In genomic region chr3:170811515-170811914, GRCh38 we compare ENCODE assay signal across 9 cellular contexts. TPM values are rescaled to one million over a fixed set of nuclear protein-coding genes. Genes with fewer than 3 reads are reported as not detected.
DNase-seq lines count a peak whose midpoint lies in the region; ATAC-seq and TF ChIP-seq lines count a peak whose summit lies in the region.
"Had no signal": no experiment of that assay in that cellular context is flagged by ENCODE, and none has a peak within 500 bp of the region (broad histone marks: within the 10 kb centered on the region; RNA-seq: fewer than 3 reads in every experiment).

No MANE protein-coding gene starts in this region.

- CTCF ChIA-PET in Panc1 (lab: Charles Lee) = interaction anchor here (0.6 to 5.7 kb wide), 4 partner anchors 26 to 401 kb away, joined by 3 to 52 read pairs (median 6); no protein-coding TSS in a partner anchor

- H2AFZ ChIP-seq in mesenchymal stem cell (ENCODE audit: low read depth, low read length) = no peak overlapping the region
- H2AFZ ChIP-seq: parathyroid adenoma had no signal

- peak overlapping the region; percentile 15 for H2BK120ac ChIP-seq in mesenchymal stem cell (ENCODE audit: low read depth, low read length)

- no peak overlapping the region for H2BK5ac ChIP-seq in mesenchymal stem cell (ENCODE audit: low read depth, low read length, poor library complexity, severe bottlenecking)

- BruUV-seq in Panc1 (replicated peaks; lab: Mats Ljungman, UMichigan) = no TSS peak

- H3K4me2 ChIP-seq in mesenchymal stem cell (ENCODE audit: low read length, poor library complexity, severe bottlenecking) = no peak overlapping the region

- no peak overlapping the region for H4K8ac ChIP-seq in mesenchymal stem cell (ENCODE audit: low read length)

- H3K9ac ChIP-seq in mesenchymal stem cell (ENCODE audit: low read length) = peak overlapping the region; percentile 76
- H3K9ac ChIP-seq: parathyroid adenoma had no signal

- H2BK15ac ChIP-seq in mesenchymal stem cell (ENCODE audit: low read depth, poor library complexity, severe bottlenecking) = peak overlapping the region; percentile 36

- H3K27ac ChIP-seq in Panc1 (ENCODE audit: low read length) (peak overlapping the region; percentile 32; the same call in 1 of the 2 replicates), mesenchymal stem cell (ENCODE audit: low read length, poor library complexity, severe bottlenecking) (no peak overlapping the region)
- H3K27ac ChIP-seq: parathyroid adenoma had no signal

- H3K23ac ChIP-seq in mesenchymal stem cell (ENCODE audit: low read length in 2 of 2) = no peak overlapping the region

- H3K4ac ChIP-seq in mesenchymal stem cell (ENCODE audit: low read depth in 1 of 2, low read length in 2 of 2) = no peak overlapping the region

- H2BK12ac ChIP-seq in mesenchymal stem cell (ENCODE audit: low read length in 2 of 2) = no peak overlapping the region

- H3K79me1 ChIP-seq in mesenchymal stem cell (replicated peaks; ENCODE audit: low read length, poor library complexity, severe bottlenecking) = no peaks in the 10 kb centered on the region

- H3K14ac ChIP-seq in mesenchymal stem cell (ENCODE audit: low read length in 2 of 2) = no peak overlapping the region

- H3K4me1 ChIP-seq in Panc1 (ENCODE audit: control insufficient read depth, insufficient read depth, low read length) = peaks cover 7% of the 10 kb centered on the region; the same call in 1 of the 2 replicates
- H3K4me1 ChIP-seq in mesenchymal stem cell (ENCODE audit: control insufficient read depth, insufficient read depth, low read depth, low read length) = peaks cover 9% of the 10 kb centered on the region
- H3K4me1 ChIP-seq in BE2C = peaks cover 7% of the 10 kb centered on the region
- H3K4me1 ChIP-seq: parathyroid adenoma had no signal

- POLR2A ChIA-PET in Panc1 (lab: Charles Lee) = no interaction called here

- H3K36me3 ChIP-seq in Panc1 (ENCODE audit: control insufficient read depth, insufficient read depth, low read length) (no peaks in the 10 kb centered on the region), mesenchymal stem cell (ENCODE audit: control insufficient read depth in 1 of 2, insufficient read depth in 2 of 2, low read depth in 1 of 2, low read length in 2 of 2) (no peaks in the 10 kb centered on the region), BE2C (no peaks in the 10 kb centered on the region)

- H3K27me3 ChIP-seq in Panc1 (ENCODE audit: control insufficient read depth, insufficient read depth, low read length) (no peaks in the 10 kb centered on the region), mesenchymal stem cell (ENCODE audit: control insufficient read depth in 1 of 2, insufficient read depth in 1 of 2, low read length in 2 of 2) (no peaks in the 10 kb centered on the region), BE2C (no peaks in the 10 kb centered on the region)

- no peaks in the 10 kb centered on the region for H3K9me3 ChIP-seq in Panc1 (ENCODE audit: control insufficient read depth, insufficient read depth, low read depth, low read length)
- H3K9me3 ChIP-seq in mesenchymal stem cell (ENCODE audit: control insufficient read depth, low read length) = no peaks in the 10 kb centered on the region
- no peaks in the 10 kb centered on the region for H3K9me3 ChIP-seq in BE2C

- H3K4me3 ChIP-seq in Panc1 (ENCODE audit: low read depth in 2 of 2, low read length in 2 of 2) = no peak overlapping the region
- no peak overlapping the region for H3K4me3 ChIP-seq in mesenchymal stem cell (ENCODE audit: insufficient read depth in 1 of 2, low read depth in 1 of 2, low read length in 2 of 2)
- H3K4me3 ChIP-seq in BE2C (ENCODE audit: low read depth, low read length) = no peak overlapping the region

- ATAC-seq in Panc1 (0 out of 2 replicates have a peak, but pooled peaks have one; percentile 35), GM18870 (IDR thresholded peaks at IDR 0.05; ENCODE audit: unreplicated experiment) (no peak), Right ventricle myocardium inferior (no peak)

- in situ Hi-C loops in Panc1 (cut with HindIII; ENCODE audit: low pct_unique_long_range_greater_than_20kb, low sequenced_read_pairs) = no loop called here

- intact Hi-C loops in Panc1 (cut with micrococcal nuclease; ENCODE audit: unreplicated experiment) (loop anchor here (1.0 kb wide), 1 partner anchor 397 kb away; no protein-coding TSS in a partner anchor), Right ventricle myocardium inferior (cut with DNase I) (loop anchor here (2.0 to 5.0 kb wide), 4 partner anchors 119 to 499 kb away; no protein-coding TSS in a partner anchor)

- peak overlapping the region in 1 of 2 experiments; percentile 44 for H3K18ac ChIP-seq in mesenchymal stem cell (ENCODE audit: low read depth in 1 of 2, low read length in 2 of 2)

- DNase-seq in GM03348 (ENCODE audit: low spot score) (peak; percentile 20), Panc1 (ENCODE audit: low read depth, low spot score) (no peak), dermis blood vessel endothelial cell (peak; percentile 77), mesenchymal stem cell (peak; percentile 38), RPMI8226 (no peak), Right ventricle myocardium inferior (ENCODE audit: missing footprints) (no peak), BE2C (no peak)

- no peak overlapping the region for H2AK5ac ChIP-seq in mesenchymal stem cell (ENCODE audit: low read length, severe bottlenecking)

- peak overlapping the region; percentile 78 for H4K91ac ChIP-seq in mesenchymal stem cell (ENCODE audit: low read length)

- WGBS in mesenchymal stem cell = 76% methylated on average over 4 of the region's 5 CpGs

- TF ChIP-seq CTCF in Panc1 (IDR thresholded peaks at IDR 0.05) (no peak), BE2C (IDR thresholded peaks at IDR 0.05; ENCODE audit: low read depth, low read length) (no peak)

RNA-seq across cellular contexts. Expression of gene RPL22L1, which starts 58.5 kb away (rescaled TPM):
- total RNA-seq in Panc1 (2021; ENCODE audit: unreplicated experiment) (35.2 TPM), dermis blood vessel endothelial cell (63.3 and 80.7 TPM in 2 replicates), Right ventricle myocardium inferior (11.7 TPM)
- polyA plus RNA-seq in Panc1 (2012; ENCODE audit: insufficient read length) = 17.5 TPM
- polyA plus RNA-seq in mesenchymal stem cell (2013, experiment 1 of 2) = 380 TPM
- polyA plus RNA-seq in mesenchymal stem cell (2013, experiment 2 of 2) = 394 TPM
- 35.3 TPM for polyA plus RNA-seq in BE2C (2012; ENCODE audit: insufficient read depth, insufficient read length, low read depth)

Comparison
In these comparisons a context has a peak if more than half of its experiments do, and no peak if none do; other contexts are left out.
1. DNase-seq: peak in GM03348 (single experiment), dermis blood vessel endothelial cell (single experiment) and mesenchymal stem cell (single experiment); none in Panc1 (single experiment), RPMI8226 (single experiment), Right ventricle myocardium inferior (single experiment) and BE2C (single experiment).